Comparison of ENCODE assay signal across 10 cellular contexts in the genomic region with DNA sequence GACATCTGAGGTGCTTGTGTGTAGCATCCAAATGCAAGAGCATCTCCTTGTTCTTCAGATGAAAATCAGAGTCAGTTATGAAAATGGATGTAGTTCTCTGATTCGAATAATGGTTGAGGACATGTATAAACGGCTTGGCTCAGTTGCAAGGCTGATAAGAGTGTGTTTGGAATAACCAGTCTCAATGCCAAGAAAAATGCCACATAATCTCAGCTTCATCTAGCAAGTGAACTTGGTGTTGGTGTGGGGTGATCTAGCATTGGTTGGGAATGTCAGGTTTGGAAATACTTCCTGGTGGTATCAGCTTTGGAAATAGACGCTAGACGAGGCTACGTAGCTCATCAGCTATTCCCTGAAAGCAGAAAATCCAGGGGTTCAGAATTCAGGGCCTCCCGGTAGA.
"Had no signal": no experiment of that assay in that cellular context is flagged by ENCODE, and none has a peak within 500 bp of the region (broad histone marks: within the 10 kb centered on the region; RNA-seq: fewer than 3 reads in every experiment).

No MANE protein-coding gene starts in this region.

- H3K4me2 ChIP-seq: GM23338 had no signal

- H3K27ac ChIP-seq: HL-60 had no signal

- ATAC-seq: GM23338, HepG2, K562 had no signal

- FAIRE-seq: H1, H54, HepG2, K562 had no signal

- DNase-seq: H9, HCEC 1CT, HFFc6, KG1 had no signal

- H3K4me3 ChIP-seq: GM23338, K562 had no signal

- H2AFZ ChIP-seq: GM23338 had no signal
